In genomic region chr5:25453500-25453899, GRCh38 we compare ENCODE assay signal across 23 cellular contexts.
"Had no signal": no experiment of that assay in that cellular context is flagged by ENCODE, and none has a peak within 500 bp of the region (broad histone marks: within the 10 kb centered on the region; RNA-seq: fewer than 3 reads in every experiment).

No MANE protein-coding gene starts in this region.

- H3K27me3 ChIP-seq: colonic mucosa, esophagus squamous epithelium, gastrocnemius medialis, heart right ventricle, left lung had no signal

- H3K36me3 ChIP-seq: colonic mucosa, esophagus squamous epithelium, gastrocnemius medialis, heart right ventricle, left lung, lower lobe of right lung had no signal

- DNase-seq: colonic mucosa; cortex of kidney; effector CD8-positive, alpha-beta T cell; effector memory CD8-positive, alpha-beta T cell; endodermal cell; erythroblast; esophagus squamous epithelium; foreskin fibroblast; foreskin melanocyte; gastrocnemius medialis; glutamatergic neuron; head of caudate nucleus; heart right ventricle; hippocampal formation; left cardiac atrium; left lung; left ventricle myocardium superior; lower lobe of right lung; mesenchymal stem cell; mucosa of descending colon; naive B cell had no signal

- ATAC-seq: effector memory CD8-positive, alpha-beta T cell; esophagus mucosa; gastrocnemius medialis; heart right ventricle; left cardiac atrium; left lung; left ventricle myocardium superior; lower lobe of right lung; mucosa of descending colon had no signal

- H3K4me1 ChIP-seq: colonic mucosa, esophagus squamous epithelium, gastrocnemius medialis, heart right ventricle, left lung, lower lobe of right lung had no signal

- H3K9me3 ChIP-seq: colonic mucosa, esophagus squamous epithelium, gastrocnemius medialis, left lung, lower lobe of right lung had no signal

- H3K27ac ChIP-seq: colonic mucosa, epithelial cell of prostate, esophagus squamous epithelium, gastrocnemius medialis, heart right ventricle, left lung, lower lobe of right lung had no signal

- H3K4me3 ChIP-seq: colonic mucosa, esophagus squamous epithelium, gastrocnemius medialis, heart right ventricle, left lung, lower lobe of right lung, mucosa of descending colon had no signal
